14 cellular contexts compared by ENCODE assay signal in genomic region chr16:88878967-88879787, GRCh38. TPM values are rescaled to one million over a fixed set of nuclear protein-coding genes. Genes with fewer than 3 reads are reported as not detected.
DNase-seq lines count a peak whose midpoint lies in the region; ATAC-seq and TF ChIP-seq lines count a peak whose summit lies in the region.
"Had no signal": no experiment of that assay in that cellular context is flagged by ENCODE, and none has a peak within 500 bp of the region (broad histone marks: within the 10 kb centered on the region; RNA-seq: fewer than 3 reads in every experiment).

No MANE protein-coding gene starts in this region.

- no peak for TF ChIP-seq EP300 in SK-N-SH (IDR thresholded peaks at IDR 0.05; ENCODE audit: borderline replicate concordance in 1 of 2, low read depth in 1 of 2, low read length in 1 of 2)

- H3K79me2 ChIP-seq in SK-N-SH (ENCODE audit: insufficient read depth): no peaks in the 10 kb centered on the region

- no peak overlapping the region for H3K9ac ChIP-seq in SK-N-SH
- H3K9ac ChIP-seq: BLaER1 had no signal

- H3K27ac ChIP-seq in SK-N-SH (ENCODE audit: low read depth in 2 of 2, low read length in 1 of 2): no peak overlapping the region

- H3K27me3 ChIP-seq in SK-N-SH (ENCODE audit: insufficient read depth): peaks cover 86% of the 10 kb centered on the region
- H3K27me3 ChIP-seq: BLaER1 had no signal

- no peaks in the 10 kb centered on the region for H3K9me2 ChIP-seq in SK-N-SH

- no peaks in the 10 kb centered on the region for H3F3A ChIP-seq in SK-N-SH (replicated peaks; ENCODE audit: insufficient read depth)

- CTCF ChIA-PET in SK-N-SH (lab: Yijun Ruan, JAX): interaction anchor here (1.0 to 1.6 kb wide), 3 partner anchors 21 to 136 kb away, joined by 3 to 4 read pairs (median 3); no protein-coding TSS in a partner anchor

- no peak overlapping the region for H2AFZ ChIP-seq in SK-N-SH (ENCODE audit: low read depth)

- no peak for DNase-seq in SK-N-SH
- peak; percentile 50 to 78 for DNase-seq in NCI-H526 (lab: John Stamatoyannopoulos, UW)
- DNase-seq in epithelial cell of esophagus (ENCODE audit: low read depth): peak; percentile 81
- DNase-seq in putamen (ENCODE audit: low spot score): peak; percentile 20
- no peak for DNase-seq in effector CD4-positive, alpha-beta T cell
- DNase-seq in NCI-H1105 (lab: John Stamatoyannopoulos, UW): no peak
- DNase-seq: CD8-positive, alpha-beta T cell; NCI-H1417; NCI-H2029 treated with DMSO at 0.1 percent for 48 hours; Right ventricle myocardium superior had no signal

- POLR2A ChIA-PET in SK-N-SH (lab: Yijun Ruan, JAX): no interaction called here

- H3K9me3 ChIP-seq in SK-N-SH: no peaks in the 10 kb centered on the region
- H3K9me3 ChIP-seq: BLaER1 had no signal

- H3K4me1 ChIP-seq in SK-N-SH (ENCODE audit: control insufficient read depth in 1 of 2, insufficient read depth in 2 of 2, low read depth in 1 of 2, low read length in 1 of 2): peaks cover 0 to 3% of the 10 kb centered on the region in 2 experiments; a peak in 1 of 4 replicates

- H3K4me3 ChIP-seq in SK-N-SH (ENCODE audit: low read depth in 2 of 2, low read length in 1 of 2): no peak overlapping the region
- no peak overlapping the region for H3K4me3 ChIP-seq in epithelial cell of esophagus (ENCODE audit: low read length)
- H3K4me3 ChIP-seq: BLaER1 had no signal

- H3K36me3 ChIP-seq in SK-N-SH (replicated peaks in 1 of 2; ENCODE audit: control insufficient read depth in 1 of 2, insufficient read depth in 2 of 2, low read length in 1 of 2): no peaks in the 10 kb centered on the region

- WGBS in SK-N-SH (ENCODE audit: low lambda C conversion rate): 45% methylated on average over 30 of the region's 45 CpGs

- H4K20me1 ChIP-seq in SK-N-SH (ENCODE audit: insufficient read depth): 0 out of 2 replicates have a peak, but pooled peaks cover 3% of the 10 kb centered on the region

- no peak for ATAC-seq in SK-N-SH treated with all-trans-retinoic acid at 6 μM for 48 hours
- no peak for ATAC-seq in GM19463 (IDR thresholded peaks at IDR 0.05; ENCODE audit: unreplicated experiment)
- ATAC-seq: CD8-positive, alpha-beta T cell; Panc1 had no signal

- TF ChIP-seq CTCF in SK-N-SH (IDR thresholded peaks at IDR 0.05) (no peak), epithelial cell of esophagus (IDR thresholded peaks at IDR 0.05; ENCODE audit: insufficient read depth, low read depth, low read length, missing control alignments) (no peak)

- no peak for TF ChIP-seq RAD21 in SK-N-SH (IDR thresholded peaks at IDR 0.05; ENCODE audit: low read length)

- no peak overlapping the region for H3K4me2 ChIP-seq in SK-N-SH

TF ChIP-seq in SK-N-SH, 30 proteins besides CTCF, POLR2A, EP300 and RAD21:
- no peak for TF ChIP-seq ELF1 (IDR thresholded peaks at IDR 0.05)
- TF ChIP-seq JUND (IDR thresholded peaks at IDR 0.05): no peak
- TF ChIP-seq USF1 (IDR thresholded peaks at IDR 0.05; ENCODE audit: borderline replicate concordance, low read depth): 0 out of 2 replicates have a peak, but pooled peaks have one; percentile 58

TF ChIP-seq in SK-N-SH treated with all-trans-retinoic acid at 6 μM for 48 hours, 23 proteins besides CTCF, POLR2A, EP300 and RAD21:
- TF ChIP-seq SNAI2 (CRISPR knock-in tag; IDR thresholded peaks at IDR 0.05): no peak
- no peak for TF ChIP-seq TCF4 (CRISPR knock-in tag; IDR thresholded peaks at IDR 0.05; ENCODE audit: borderline replicate concordance)
- TF ChIP-seq CSDC2 (CRISPR knock-in tag; IDR thresholded peaks at IDR 0.05): no peak
- TF ChIP-seq POU6F1 (CRISPR knock-in tag; IDR thresholded peaks at IDR 0.05; ENCODE audit: borderline replicate concordance, low read depth): no peak
- TF ChIP-seq ZNF70 (CRISPR knock-in tag; IDR thresholded peaks at IDR 0.05): no peak
- no peak for TF ChIP-seq CSRNP3 (CRISPR knock-in tag; IDR thresholded peaks at IDR 0.05)
- TF ChIP-seq BACH2 (CRISPR knock-in tag; IDR thresholded peaks at IDR 0.05; ENCODE audit: borderline replicate concordance): no peak
- TF ChIP-seq ZFP30 (CRISPR knock-in tag; IDR thresholded peaks at IDR 0.05): no peak
- TF ChIP-seq ZNF565 (CRISPR knock-in tag; conservative IDR thresholded peaks at IDR 0.05; ENCODE audit: low read depth): no peak
TF ChIP-seq in SK-N-SH treated with all-trans-retinoic acid at 6 μM for 48 hours: peak in this region for 0.

RNA-seq across cellular contexts. Expression of gene PABPN1L, which starts 12.7 kb away (rescaled TPM):
- not detected in 2 replicates for polyA plus RNA-seq in SK-N-SH (2012; rRNA removed)
- not detected in 2 replicates for polyA plus RNA-seq in SK-N-SH (2012; cell fraction: cytosol; rRNA removed)
- polyA plus RNA-seq in SK-N-SH (2012; cell fraction: nucleus; rRNA removed): not detected in 2 replicates

RNA-seq across cellular contexts. Expression of gene TRAPPC2L, which starts 22.2 kb away (rescaled TPM):
- polyA plus RNA-seq in SK-N-SH (2012; rRNA removed): 73.9 and 74.4 TPM in 2 replicates
- 52.1 and 63.3 TPM in 2 replicates for polyA plus RNA-seq in SK-N-SH (2012; cell fraction: cytosol; rRNA removed)
- 68.2 and 74.9 TPM in 2 replicates for polyA plus RNA-seq in SK-N-SH (2012; cell fraction: nucleus; rRNA removed)

RNA-seq across cellular contexts. Expression of gene GALNS, which starts 22.4 kb away (rescaled TPM):
- polyA plus RNA-seq in SK-N-SH (2012; rRNA removed): 13.8 and 16.5 TPM in 2 replicates
- polyA plus RNA-seq in SK-N-SH (2012; cell fraction: cytosol; rRNA removed): 12.1 and 15.9 TPM in 2 replicates
- 43.5 and 44.1 TPM in 2 replicates for polyA plus RNA-seq in SK-N-SH (2012; cell fraction: nucleus; rRNA removed)

Comparison
In these comparisons a context has a peak if more than half of its experiments do, and no peak if none do; other contexts are left out.
1. DNase-seq: peak in NCI-H526 (2 of 2), epithelial cell of esophagus (single experiment) and putamen (single experiment); none in SK-N-SH (single experiment), effector CD4-positive, alpha-beta T cell (single experiment) and NCI-H1105 (single experiment).